ENCODE assay signal across 9 cellular contexts in the genomic region with DNA sequence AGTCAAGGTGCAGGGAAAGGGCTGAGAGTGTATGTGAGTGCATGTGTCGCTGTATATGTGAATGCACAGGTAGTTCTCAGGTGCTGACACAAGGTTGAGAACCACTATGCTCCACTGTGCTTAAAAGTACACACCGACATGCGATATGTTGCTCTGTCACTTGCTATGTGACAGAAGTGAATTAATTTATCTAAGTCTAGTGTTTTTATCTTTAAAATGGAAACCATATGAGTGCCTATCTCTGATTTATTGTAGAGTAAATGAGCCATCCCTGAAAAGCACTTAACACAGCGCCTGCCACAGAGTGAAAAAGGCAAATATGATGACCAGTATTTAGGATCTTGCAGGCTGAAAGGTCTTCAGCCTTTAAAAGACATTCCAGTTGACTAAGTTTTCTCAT.
"Had no signal": no experiment of that assay in that cellular context is flagged by ENCODE, and none has a peak within 500 bp of the region (broad histone marks: within the 10 kb centered on the region; RNA-seq: fewer than 3 reads in every experiment).

No MANE protein-coding gene starts in this region.

- H3K4me2 ChIP-seq: GM23338 had no signal

- ATAC-seq: GM23338, K562 had no signal

- FAIRE-seq: H1, H54, HTR-8/SVneo, K562 had no signal

- H3K4me3 ChIP-seq: GM23338, K562 had no signal

- H3K9me3 Mint-ChIP-seq: GM23338, H9 had no signal

- DNase-seq: H9, HCEC 1CT, IMR-90, KG1 had no signal

- H3K4me3 Mint-ChIP-seq: GM23338, H9 had no signal

- H3K27ac Mint-ChIP-seq: GM23338, H9 had no signal

- H2AFZ ChIP-seq: GM23338 had no signal
